16 cellular contexts compared by ENCODE assay signal in the genomic region with DNA sequence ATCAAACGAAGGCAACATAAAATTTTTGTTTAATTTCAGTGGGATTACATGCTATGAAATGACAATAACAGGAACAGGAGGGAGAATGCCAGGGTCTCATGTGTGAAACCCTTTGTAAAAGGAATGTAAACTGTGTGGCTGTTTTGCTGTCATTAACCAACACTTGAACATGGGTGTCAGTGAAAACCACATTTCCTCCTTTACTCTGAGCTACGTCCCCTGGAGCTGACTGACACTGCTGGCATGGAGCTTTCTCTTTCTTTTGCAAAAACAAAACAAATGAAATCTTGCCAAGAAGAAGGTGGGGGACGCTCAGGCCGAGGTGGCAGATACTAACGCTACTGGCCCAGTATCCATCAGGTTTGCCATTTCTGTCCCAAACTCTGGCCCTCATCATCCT.
"Had no signal": no experiment of that assay in that cellular context is flagged by ENCODE, and none has a peak within 500 bp of the region (broad histone marks: within the 10 kb centered on the region; RNA-seq: fewer than 3 reads in every experiment).

No MANE protein-coding gene starts in this region.

- ATAC-seq: esophagus mucosa, heart left ventricle, left lobe of liver had no signal

- H2AFZ ChIP-seq: neural progenitor cell had no signal

- H3K9me3 ChIP-seq: ovary had no signal

- H3K4me1 ChIP-seq: heart left ventricle, neural progenitor cell, right atrium auricular region, sigmoid colon had no signal

- H3K9ac ChIP-seq: neural progenitor cell had no signal

- H3K4me2 ChIP-seq: neural progenitor cell had no signal

- DNase-seq: dorsolateral prefrontal cortex; effector CD8-positive, alpha-beta T cell; heart left ventricle; hypothalamus; islet precursor cell; mammary epithelial cell; nucleus accumbens; ovary; sigmoid colon; trophoblast cell had no signal

- H3K27ac ChIP-seq: coronary artery, dorsolateral prefrontal cortex, heart left ventricle, neural progenitor cell, ovary, right atrium auricular region, sigmoid colon, skin epidermis had no signal

- H3K27me3 ChIP-seq: dorsolateral prefrontal cortex, heart left ventricle, neural progenitor cell, ovary, right atrium auricular region, sigmoid colon had no signal

- H3K36me3 ChIP-seq: heart left ventricle, neural progenitor cell, ovary, right atrium auricular region, sigmoid colon had no signal

- H3K4me3 ChIP-seq: coronary artery, dorsolateral prefrontal cortex, heart left ventricle, neural progenitor cell, ovary, right atrium auricular region, sigmoid colon, skin epidermis had no signal
